Comparison of ENCODE assay signal across 15 cellular contexts in the genomic region with DNA sequence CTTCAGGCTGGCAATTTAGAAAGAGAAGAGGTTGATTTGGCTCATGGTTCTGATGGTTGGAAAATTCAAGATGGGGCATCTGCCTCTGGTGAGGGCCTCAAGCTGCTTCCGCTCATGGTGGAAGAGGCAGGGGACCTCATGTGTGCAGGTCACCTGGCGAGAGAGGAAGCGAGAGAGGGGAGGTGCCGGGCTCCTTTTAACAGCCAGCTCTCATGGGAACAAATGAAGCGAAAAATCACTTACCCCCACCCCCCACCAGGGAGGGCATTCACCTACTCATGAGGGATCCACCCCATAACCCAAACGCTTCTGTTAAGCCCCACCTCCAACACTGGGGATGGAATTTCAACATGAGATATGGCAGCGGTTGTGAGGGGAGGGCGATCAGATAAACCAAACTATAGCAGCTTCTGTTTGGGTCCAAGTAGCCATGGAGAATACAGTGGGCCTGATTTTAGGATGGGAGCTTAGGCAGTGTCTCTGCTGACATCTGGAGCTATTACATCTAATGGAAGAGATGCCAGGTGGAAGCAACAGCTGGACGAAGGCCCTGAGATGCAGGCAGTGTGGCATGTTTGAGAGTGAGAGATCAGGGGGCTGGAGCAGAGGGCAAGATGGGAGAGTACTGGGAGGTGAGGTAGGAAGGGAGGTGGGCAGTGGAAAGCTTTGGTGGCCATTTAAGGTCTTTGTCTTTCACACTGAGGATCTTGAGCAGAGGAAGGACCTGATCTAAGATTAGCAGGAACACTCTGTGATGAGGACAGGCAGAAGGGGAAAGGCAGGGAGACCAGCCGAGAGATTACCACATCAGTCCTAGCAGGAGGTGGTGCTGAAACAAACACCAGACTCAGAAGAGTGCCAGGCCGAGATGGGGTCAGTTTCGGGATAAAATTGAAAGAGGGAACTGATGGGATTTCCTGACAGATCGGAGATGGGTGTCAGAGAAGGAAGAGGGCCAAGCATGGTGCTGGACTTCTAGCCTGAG.
DNase-seq lines count a peak whose midpoint lies in the region; ATAC-seq and TF ChIP-seq lines count a peak whose summit lies in the region.
"Had no signal": no experiment of that assay in that cellular context is flagged by ENCODE, and none has a peak within 500 bp of the region (broad histone marks: within the 10 kb centered on the region; RNA-seq: fewer than 3 reads in every experiment).

No MANE protein-coding gene starts in this region.

- no peaks in the 10 kb centered on the region for H3K27me3 ChIP-seq in DOHH2 (ENCODE audit: control insufficient read depth, low read length)
- H3K27me3 ChIP-seq: tibial nerve had no signal

- POLR2A ChIA-PET in HEK293 (lab: Yijun Ruan, JAX) = no interaction called here

- H3K4me1 ChIP-seq in DOHH2 (ENCODE audit: control insufficient read depth, low read length) (peaks cover 79% of the 10 kb centered on the region), HEK293 (ENCODE audit: control insufficient read depth, insufficient read depth, low read length) (no peaks in the 10 kb centered on the region)
- H3K4me1 ChIP-seq: tibial nerve had no signal

- no peaks in the 10 kb centered on the region for H3K27me3 Mint-ChIP-seq in activated T-helper 17 cell treated with anti-CD3 and anti-CD28 coated beads, Interleukin-2, amount 50 U/mL, for 72 hours
- H3K27me3 Mint-ChIP-seq in nephron progenitor cell (ENCODE audit: low read depth, poor library complexity) = peaks cover 19% of the 10 kb centered on the region
- peaks cover 6% of the 10 kb centered on the region for H3K27me3 Mint-ChIP-seq in glutamatergic neuron (ENCODE audit: unreplicated experiment)

- CTCF ChIA-PET in HEK293 (lab: Yijun Ruan, JAX) = interaction anchor here (0.7 to 2.0 kb wide), 4 partner anchors 9 to 399 kb away, joined by 3 to 7 read pairs (median 5); no protein-coding TSS in a partner anchor

- no peak for ATAC-seq in activated T-helper 17 cell treated with anti-CD3 and anti-CD28 coated beads, Interleukin-2, amount 50 U/mL, for 72 hours (replicated peaks)
- ATAC-seq: GM23338 had no signal

- H3F3A ChIP-seq in DOHH2 (ENCODE audit: control insufficient read depth, insufficient read depth) = no peaks in the 10 kb centered on the region; the same call in 1 of the 2 replicates

- H3K36me3 ChIP-seq in DOHH2 (ENCODE audit: control insufficient read depth, low read length) (peaks cover 9% of the 10 kb centered on the region), HEK293 (ENCODE audit: control insufficient read depth in 2 of 2, insufficient read depth in 1 of 2, low read length in 2 of 2) (no peaks in the 10 kb centered on the region)
- H3K36me3 ChIP-seq: tibial nerve had no signal

- H3K27ac ChIP-seq in DOHH2 (ENCODE audit: low read depth, low read length) = peak overlapping the region; percentile 91
- H3K27ac ChIP-seq in HEK293 (ENCODE audit: extremely low read depth, low read depth, low read length) = no peak overlapping the region
- H3K27ac ChIP-seq: PC-9, tibial nerve had no signal

- H3K9me3 ChIP-seq in DOHH2 (ENCODE audit: control insufficient read depth, insufficient read depth, low read length) (no peaks in the 10 kb centered on the region), HEK293 (ENCODE audit: control insufficient read depth, insufficient read depth, low read depth, low read length) (no peaks in the 10 kb centered on the region)
- H3K9me3 ChIP-seq: tibial nerve had no signal

- TF ChIP-seq CTCF in DOHH2 (IDR thresholded peaks at IDR 0.05; ENCODE audit: low read depth, low read length, poor library complexity, severe bottlenecking) (peak; percentile 9), HEK293 (tag by site-specific recombination; IDR thresholded peaks at IDR 0.05) (no peak), nephron progenitor cell (IDR thresholded peaks at IDR 0.05) (no peak), glutamatergic neuron (IDR thresholded peaks at IDR 0.05; ENCODE audit: partially characterized antibody, unreplicated experiment) (no peak)

- no peaks in the 10 kb centered on the region for H4K20me1 ChIP-seq in DOHH2 (ENCODE audit: control insufficient read depth, insufficient read depth, low read depth, low read length)

- H3K4me1 Mint-ChIP-seq in activated T-helper 17 cell treated with anti-CD3 and anti-CD28 coated beads, Interleukin-2, amount 50 U/mL, for 72 hours = peaks cover 27% of the 10 kb centered on the region
- H3K4me1 Mint-ChIP-seq in nephron progenitor cell (peaks cover 58% of the 10 kb centered on the region), glutamatergic neuron (ENCODE audit: low read depth, unreplicated experiment) (peaks cover 2% of the 10 kb centered on the region)

- peaks cover 31% of the 10 kb centered on the region for H3K36me3 Mint-ChIP-seq in activated T-helper 17 cell treated with anti-CD3 and anti-CD28 coated beads, Interleukin-2, amount 50 U/mL, for 72 hours (ENCODE audit: low read depth)
- H3K36me3 Mint-ChIP-seq in nephron progenitor cell (ENCODE audit: low read depth) (no peaks in the 10 kb centered on the region), glutamatergic neuron (ENCODE audit: unreplicated experiment) (no peaks in the 10 kb centered on the region)

- H3K9me2 ChIP-seq in DOHH2 (replicated peaks; ENCODE audit: control insufficient read depth, low read length) = no peaks in the 10 kb centered on the region

- H3K4me3 ChIP-seq in DOHH2 (ENCODE audit: low read length) (peak overlapping the region; percentile 63), HEK293 (ENCODE audit: low read depth, low read length) (no peak overlapping the region)
- H3K4me3 ChIP-seq: GM23338, PC-9, tibial nerve had no signal

- no peak for DNase-seq in nephron progenitor cell
- no peak for DNase-seq in glutamatergic neuron
- no peak for DNase-seq in iPS-NIHi7 (ENCODE audit: extremely low spot score)
- no peak for DNase-seq in NCI-H526 (lab: John Stamatoyannopoulos, UW)
- DNase-seq: activated CD4-positive, CD25-positive, alpha-beta regulatory T cell treated with anti-CD3 and anti-CD28 coated beads, Interleukin-2, amount 50 U/mL, for 72 hours; activated T-cell treated with anti-CD3 and anti-CD28 coated beads, Interleukin-2, amount 50 U/mL, for 48 hours; effector memory CD4-positive, alpha-beta T cell; foreskin melanocyte; NCI-H1436 treated with DMSO at 0.1 percent for 48 hours; PC-9 had no signal

- no peaks in the 10 kb centered on the region for H3K9me3 Mint-ChIP-seq in activated T-helper 17 cell treated with anti-CD3 and anti-CD28 coated beads, Interleukin-2, amount 50 U/mL, for 72 hours
- no peaks in the 10 kb centered on the region for H3K9me3 Mint-ChIP-seq in nephron progenitor cell
- peaks cover 5% of the 10 kb centered on the region for H3K9me3 Mint-ChIP-seq in glutamatergic neuron (ENCODE audit: unreplicated experiment)
- H3K9me3 Mint-ChIP-seq: GM23338 had no signal

- H3K27ac Mint-ChIP-seq in activated T-helper 17 cell treated with anti-CD3 and anti-CD28 coated beads, Interleukin-2, amount 50 U/mL, for 72 hours = peak overlapping the region; percentile 22
- H3K27ac Mint-ChIP-seq in nephron progenitor cell (peak overlapping the region; percentile 56), glutamatergic neuron (ENCODE audit: unreplicated experiment) (no peak overlapping the region)
- H3K27ac Mint-ChIP-seq: GM23338 had no signal

- H3K79me2 ChIP-seq in DOHH2 (ENCODE audit: control insufficient read depth, low read length) = no peaks in the 10 kb centered on the region

- H3K4me3 Mint-ChIP-seq in activated T-helper 17 cell treated with anti-CD3 and anti-CD28 coated beads, Interleukin-2, amount 50 U/mL, for 72 hours = no peak overlapping the region
- no peak overlapping the region for H3K4me3 Mint-ChIP-seq in nephron progenitor cell
- H3K4me3 Mint-ChIP-seq in glutamatergic neuron (ENCODE audit: unreplicated experiment) = no peak overlapping the region
- H3K4me3 Mint-ChIP-seq: GM23338 had no signal

- peak overlapping the region; percentile 86 for H3K4me2 ChIP-seq in DOHH2 (ENCODE audit: low read length)
- H3K4me2 ChIP-seq: GM23338, PC-9 had no signal

TF ChIP-seq in HEK293, 187 proteins besides CTCF, POLR2A, EP300 and RAD21:
- no peak for TF ChIP-seq EGR2 (tag by site-specific recombination; IDR thresholded peaks at IDR 0.05; ENCODE audit: low read depth)
- TF ChIP-seq ZIC2 (tag by site-specific recombination; IDR thresholded peaks at IDR 0.05) = 0 out of 2 replicates have a peak, but pooled peaks have one; percentile 17
